Comparison of ENCODE assay signal across 18 cellular contexts in the genomic region with DNA sequence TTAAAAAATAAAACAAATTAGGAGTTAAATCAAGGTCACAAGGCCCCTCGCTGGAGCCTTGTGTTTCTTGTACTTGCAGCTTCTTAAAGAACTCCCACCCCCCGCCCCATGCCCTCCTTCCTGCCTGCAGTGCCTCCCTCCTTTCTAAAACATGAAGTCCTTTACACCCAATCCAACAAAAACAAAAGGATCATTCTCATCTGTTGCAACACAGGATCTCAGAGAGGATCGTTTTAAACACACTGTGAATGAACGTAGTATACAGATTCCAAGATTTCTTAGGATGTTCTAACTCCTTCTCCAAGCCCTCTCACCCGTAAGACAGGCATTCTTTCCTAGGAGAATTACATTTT. TPM values are rescaled to one million over a fixed set of nuclear protein-coding genes. Genes with fewer than 3 reads are reported as not detected.
DNase-seq lines count a peak whose midpoint lies in the region; FAIRE-seq and TF ChIP-seq lines count a peak whose summit lies in the region.
"Had no signal": no experiment of that assay in that cellular context is flagged by ENCODE, and none has a peak within 500 bp of the region (broad histone marks: within the 10 kb centered on the region; RNA-seq: fewer than 3 reads in every experiment).

No MANE protein-coding gene starts in this region.

- H2AFZ ChIP-seq in mammary epithelial cell (ENCODE audit: low read depth, low read length): peak overlapping the region; percentile 5

- H3K4me3 ChIP-seq in mammary epithelial cell (replicated peaks in 1 of 3; ENCODE audit: insufficient read depth in 1 of 3, low read depth in 2 of 3, low read length in 3 of 3): no peak overlapping the region
- no peak overlapping the region for H3K4me3 ChIP-seq in foreskin fibroblast (ENCODE audit: low read depth in 1 of 2, low read length in 2 of 2)
- H3K4me3 ChIP-seq: body of pancreas had no signal

- no peaks in the 10 kb centered on the region for H3K9me3 ChIP-seq in mammary epithelial cell (replicated peaks; ENCODE audit: insufficient read depth, low read length)
- H3K9me3 ChIP-seq: body of pancreas had no signal

- no peaks in the 10 kb centered on the region for H3K79me2 ChIP-seq in mammary epithelial cell (ENCODE audit: insufficient read depth, low read length)

- BruUV-seq in mammary epithelial cell (replicated peaks; lab: Mats Ljungman, UMichigan): no TSS peak

- dilution Hi-C loops in mammary epithelial cell (cut with HindIII; ENCODE audit: low sequenced_read_pairs): no loop called here

- H3K27me3 ChIP-seq in mammary epithelial cell (ENCODE audit: insufficient read depth, low read length): no peaks in the 10 kb centered on the region
- H3K27me3 ChIP-seq: body of pancreas had no signal

- DNase-seq in G401 (ENCODE audit: low spot score) (peak; percentile 16), mammary epithelial cell (no peak), foreskin fibroblast (peak; percentile 79 to 85), smooth muscle cell of the brain vasculature (ENCODE audit: low read depth, low spot score) (peak; percentile 83), GM19238 (ENCODE audit: insufficient read length, low spot score) (no peak), GM12891 (ENCODE audit: insufficient read length, low spot score) (no peak), KG1 (lab: John Stamatoyannopoulos, UW) (no peak)
- DNase-seq in stimulated activated CD4-positive, alpha-beta T cell treated with anti-CD3 and anti-CD28 coated beads, Interleukin-15, amount 100 ng/mL, for 24 hours: no peak
- DNase-seq: activated effector memory CD4-positive, alpha-beta T cell treated with anti-CD3 and anti-CD28 coated beads, Interleukin-2, amount 50 U/mL, for 16 hours; body of pancreas; DMS79; endodermal cell; left colon; NCI-H146; NCI-H510A; PC-3; stimulated activated naive CD8-positive, alpha-beta T cell treated with anti-CD3 and anti-CD28 coated beads, Interleukin-15, Interleukin-2, amounts not matched to agents 100 U/mL and 50 U/mL, for 24 hours had no signal

- peaks cover 12% of the 10 kb centered on the region for H3K4me1 ChIP-seq in mammary epithelial cell (ENCODE audit: insufficient read depth, low read length)

- no peak overlapping the region for H3K9ac ChIP-seq in mammary epithelial cell (ENCODE audit: insufficient read depth, low read length)
- H3K9ac ChIP-seq: KMS-11 had no signal

- CTCF ChIA-PET in mammary epithelial cell (lab: Charles Lee; ENCODE audit: low non-redundant PET): no interaction called here

- 16% methylated on average over 5 of the region's 5 CpGs for WGBS in mammary epithelial cell (ENCODE audit: low coverage, missing lambda C conversion rate)

- TF ChIP-seq POLR2A in GM12891 (IDR thresholded peaks at IDR 0.05; ENCODE audit: low read depth, low read length): no peak

- no peaks in the 10 kb centered on the region for H3K36me3 ChIP-seq in mammary epithelial cell (ENCODE audit: insufficient read depth, low read length)

- H4K20me1 ChIP-seq in mammary epithelial cell (ENCODE audit: insufficient read depth, low read length): no peaks in the 10 kb centered on the region

- FAIRE-seq in GM12891 (lab: Jason Lieb, UNC): no peak

- intact Hi-C loops in mammary epithelial cell (cut with micrococcal nuclease): loop anchor here (5.0 kb wide), 1 partner anchor 714 kb away; no protein-coding TSS in a partner anchor

- no peak overlapping the region for H3K27ac ChIP-seq in mammary epithelial cell (ENCODE audit: insufficient read depth, low read depth, low read length)
- H3K27ac ChIP-seq: KMS-11 had no signal

- no peak for TF ChIP-seq CTCF in mammary epithelial cell (conservative IDR thresholded peaks at IDR 0.05 in 1 of 2, IDR thresholded peaks at IDR 0.05 in 1 of 2; ENCODE audit: extremely low read depth in 1 of 2, insufficient read depth in 1 of 2, low read depth in 1 of 2, low read length in 2 of 2)
- TF ChIP-seq CTCF in foreskin fibroblast (IDR thresholded peaks at IDR 0.05; ENCODE audit: low read depth, low read length): no peak

- in situ Hi-C loops in G401 (cut with HindIII; ENCODE audit: low sequenced_read_pairs) (no loop called here), mammary epithelial cell (cut with MboI; ENCODE audit: low sequenced_read_pairs in 2 of 2) (loop anchor here (5.0 to 10.0 kb wide), 2 partner anchors 227 to 234 kb away; no protein-coding TSS in a partner anchor)

- no peak overlapping the region for H3K4me2 ChIP-seq in mammary epithelial cell (ENCODE audit: insufficient read depth, low read depth, low read length)
- H3K4me2 ChIP-seq: KMS-11 had no signal

TF ChIP-seq in GM12891, 5 proteins besides CTCF, POLR2A, EP300 and RAD21:
- no peak for TF ChIP-seq POLR2AphosphoS5 (IDR thresholded peaks at IDR 0.05; ENCODE audit: low read depth, low read length)
- TF ChIP-seq SPI1 (IDR thresholded peaks at IDR 0.05; ENCODE audit: low read depth, low read length): no peak
- TF ChIP-seq PAX5 (IDR thresholded peaks at IDR 0.05; ENCODE audit: insufficient read depth, low read length, severe bottlenecking): no peak
- TF ChIP-seq TAF1 (IDR thresholded peaks at IDR 0.05; ENCODE audit: low read depth, low read length): no peak
- no peak for TF ChIP-seq POU2F2 (IDR thresholded peaks at IDR 0.05; ENCODE audit: low read depth, low read length)

RNA-seq across cellular contexts. Expression of a gene that starts 1.9 kb away (rescaled TPM):
- total RNA-seq in G401 (2014; rRNA removed; shearing (Covaris generic)): 0.03 TPM in 1 of 2 replicates, not detected in the other
- total RNA-seq in mammary epithelial cell: not detected
- polyA plus RNA-seq in mammary epithelial cell: not detected
- not detected for polyA minus RNA-seq in mammary epithelial cell
- not detected for polyA plus RNA-seq in GM12891 (2012; ENCODE audit: low read depth, missing spikeins)

Comparison
In these comparisons a context has a peak if more than half of its experiments do, and no peak if none do; other contexts are left out.
1. DNase-seq: peak in G401 (single experiment), foreskin fibroblast (2 of 2) and smooth muscle cell of the brain vasculature (single experiment); none in mammary epithelial cell (single experiment), stimulated activated CD4-positive, alpha-beta T cell treated with anti-CD3 and anti-CD28 coated beads, Interleukin-15, amount 100 ng/mL, for 24 hours (single experiment), GM19238 (single experiment), GM12891 (single experiment) and KG1 (single experiment).